In the genomic region with DNA sequence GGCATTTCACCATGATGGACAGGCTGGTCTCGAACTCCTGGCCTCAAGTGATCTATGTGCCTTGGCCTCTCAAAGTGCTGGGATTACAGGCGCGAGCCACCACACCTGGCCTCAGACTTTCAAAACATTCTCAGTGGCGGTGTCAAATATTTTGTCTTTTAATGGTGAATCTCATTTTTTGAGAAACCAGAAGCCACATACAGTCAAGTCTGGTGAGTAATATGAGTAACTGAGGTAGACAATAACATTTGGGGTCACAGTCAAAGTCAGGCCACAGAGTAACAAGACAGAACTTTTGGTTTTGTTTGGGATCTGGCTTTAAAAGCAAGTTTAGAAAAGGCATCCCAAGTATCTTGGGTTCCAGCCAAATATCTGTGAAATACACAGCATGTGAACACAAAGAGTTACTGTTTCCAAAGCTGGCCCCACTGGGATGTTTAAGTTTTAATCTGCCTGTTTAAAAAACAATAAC, we compare ENCODE assay signal across 10 cellular contexts. TPM values are rescaled to one million over a fixed set of nuclear protein-coding genes. Genes with fewer than 3 reads are reported as not detected.
A peak's percentile ranks its signal among the peaks of the same experiment; 100 is the strongest.
DNase-seq lines count a peak whose midpoint lies in the region; ATAC-seq and TF ChIP-seq lines count a peak whose summit lies in the region.
"Had no signal": no experiment of that assay in that cellular context is flagged by ENCODE, and none has a peak within 500 bp of the region (broad histone marks: within the 10 kb centered on the region; RNA-seq: fewer than 3 reads in every experiment).

No MANE protein-coding gene starts in this region.

- 86 to 92% (median 90%) methylated on average over 4 of the region's 4 CpGs for WGBS in spleen, 5 donors

- ATAC-seq in activated CD4-positive, CD25-positive, alpha-beta regulatory T cell treated with anti-CD3 and anti-CD28 coated beads, Interleukin-2, amount 50 U/mL, for 24 hours: peak; percentile 81 to 82
- ATAC-seq in HG03460 (IDR thresholded peaks at IDR 0.05; ENCODE audit: unreplicated experiment): no peak
- ATAC-seq: heart right ventricle had no signal

- peaks cover 29 to 100% (median 55%) of the 10 kb centered on the region in 6 donors for H3K4me1 ChIP-seq in spleen

- H3K9me3 ChIP-seq in spleen: no peaks in the 10 kb centered on the region
- H3K9me3 ChIP-seq: heart right ventricle had no signal

- H3K36me3 ChIP-seq in spleen: peaks cover 0 to 41% (median 1%) of the 10 kb centered on the region in 6 donors
- H3K36me3 ChIP-seq: heart right ventricle had no signal

- H3K4me3 ChIP-seq in spleen: no peak overlapping the region
- H3K4me3 ChIP-seq: heart right ventricle had no signal

- DNase-seq in activated CD4-positive, CD25-positive, alpha-beta regulatory T cell treated with anti-CD3 and anti-CD28 coated beads, Interleukin-2, amount 50 U/mL, for 72 hours: no peak
- peak; percentile 33 for DNase-seq in LHCN-M2 (ENCODE audit: low read depth)
- peak; percentile 45 for DNase-seq in dermis blood vessel endothelial cell
- peak; percentile 67 for DNase-seq in renal cortical epithelial cell (ENCODE audit: low read depth)
- no peak for DNase-seq in spleen
- no peak for DNase-seq in NK-92 (lab: John Stamatoyannopoulos, UW; ENCODE audit: unreplicated experiment)
- DNase-seq: heart right ventricle; stimulated activated CD4-positive, alpha-beta T cell treated with anti-CD3 and anti-CD28 coated beads, Interleukin-4, amount 100 ng/mL, for 24 hours had no signal

- no peak for TF ChIP-seq CTCF in spleen (IDR thresholded peaks at IDR 0.05 in 8 of 11, conservative IDR thresholded peaks at IDR 0.05 in 3 of 11)

- H3K27me3 ChIP-seq in spleen (replicated peaks in 1 of 7): peaks cover 0 to 13% (median 0%) of the 10 kb centered on the region in 7 donors

- H3K27ac ChIP-seq in spleen: peak overlapping the region in 3 of 8 donors; percentile 17 to 38 (median 36)
- H3K27ac ChIP-seq: heart right ventricle had no signal

- intact Hi-C loops in spleen (cut with DNase I; ENCODE audit: low total_unique reads): no loop called here

- no peak for TF ChIP-seq POLR2A in spleen (IDR thresholded peaks at IDR 0.05)

RNA-seq across cellular contexts. Expression of gene TMA7B, which starts 5.6 kb away (rescaled TPM):
- not detected in 2 replicates for total RNA-seq in LHCN-M2 (2014; rRNA removed)
- polyA plus RNA-seq in LHCN-M2 (2012): 0.06 TPM
- total RNA-seq in dermis blood vessel endothelial cell: not detected in 2 replicates
- not detected in 2 replicates for total RNA-seq in renal cortical epithelial cell
- 1 to 10 TPM; 1.5 to 4.2 (median 2.7) TPM for total RNA-seq in spleen
- polyA plus RNA-seq in spleen: under 1 TPM; 0.29 to 0.45 (median 0.35) TPM
- total RNA-seq: heart right ventricle had no signal
- polyA plus RNA-seq: heart right ventricle had no signal

RNA-seq across cellular contexts. Expression of gene FAM83F, which starts 40.1 kb away (rescaled TPM):
- total RNA-seq in LHCN-M2 (2014; rRNA removed): not detected in 2 replicates
- polyA plus RNA-seq in LHCN-M2 (2012): not detected
- under 0.01 TPM in 2 replicates for total RNA-seq in dermis blood vessel endothelial cell
- total RNA-seq in renal cortical epithelial cell: 4.3 and 4.6 TPM in 2 replicates
- total RNA-seq in spleen: under 1 TPM in 6 of 7 donors, not detected in 1; 0.06 to 0.28 (median 0.18) TPM
- under 1 TPM in 2 of 3 donors, not detected in 1; 0.02 to 0.13 TPM for polyA plus RNA-seq in spleen

RNA-seq across cellular contexts. Expression of gene GRAP2, which starts 53.7 kb away (rescaled TPM):
- not detected in 2 replicates for total RNA-seq in LHCN-M2 (2014; rRNA removed)
- not detected for polyA plus RNA-seq in LHCN-M2 (2012)
- total RNA-seq in dermis blood vessel endothelial cell: under 0.01 TPM in 1 of 2 replicates, not detected in the other
- not detected in 2 replicates for total RNA-seq in renal cortical epithelial cell
- 10 to 100 TPM; 24.3 to 40.3 (median 33.2) TPM for total RNA-seq in spleen
- polyA plus RNA-seq in spleen: 1 to 10 TPM; 3.1 to 8.7 (median 7.6) TPM

Comparison
In these comparisons a context has a peak if more than half of its experiments do, and no peak if none do; other contexts are left out.
1. DNase-seq: peak in LHCN-M2 (single experiment), dermis blood vessel endothelial cell (single experiment) and renal cortical epithelial cell (single experiment); none in activated CD4-positive, CD25-positive, alpha-beta regulatory T cell treated with anti-CD3 and anti-CD28 coated beads, Interleukin-2, amount 50 U/mL, for 72 hours (single experiment), spleen (single experiment) and NK-92 (single experiment).
2. RNA of gene GRAP2, which starts 53.7 kb away (total RNA-seq): 24.3 to 40.3 TPM in spleen; not detected in LHCN-M2, under 0.01 TPM in dermis blood vessel endothelial cell and not detected in renal cortical epithelial cell; every median in the first group is over 10 times any median in the second.